Comparison of ENCODE assay signal across 11 cellular contexts in the genomic region with DNA sequence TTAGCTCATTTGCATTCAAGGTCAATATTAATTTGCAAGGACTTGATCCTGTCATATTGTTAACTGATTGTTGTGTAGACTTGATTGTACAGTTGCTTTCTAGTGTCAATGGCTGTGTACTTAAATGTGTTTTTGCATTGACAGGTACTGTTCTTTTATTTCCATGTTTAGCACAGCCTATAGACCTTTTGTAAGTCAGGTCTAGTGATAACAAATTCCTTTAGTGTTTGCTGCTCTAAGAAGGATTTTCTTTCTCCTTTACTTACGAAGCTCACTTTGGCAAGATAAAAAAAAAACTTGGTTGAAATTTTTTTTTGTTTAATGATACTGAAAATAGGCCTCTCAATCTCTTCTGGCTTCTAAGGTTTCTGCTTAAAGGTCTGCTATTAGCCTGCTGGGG.
"Had no signal": no experiment of that assay in that cellular context is flagged by ENCODE, and none has a peak within 500 bp of the region (broad histone marks: within the 10 kb centered on the region; RNA-seq: fewer than 3 reads in every experiment).

No MANE protein-coding gene starts in this region.

- H3K9ac ChIP-seq: GM23248 had no signal

- H3K36me3 ChIP-seq: HAP-1 had no signal

- DNase-seq: GM23248, GOT3, H7, H9, HCEC 1CT, HFFc6 had no signal

- H3K4me3 ChIP-seq: GM23248, GM23338, HAP-1 had no signal

- FAIRE-seq: H1, H54 had no signal

- H3K4me1 ChIP-seq: HAP-1 had no signal

- H2AFZ ChIP-seq: GM23248, GM23338 had no signal

- H3K4me2 ChIP-seq: GM23338 had no signal

- ATAC-seq: GM23338, HCT116 had no signal

- H3K27ac ChIP-seq: GM23248 had no signal
